10 cellular contexts compared by ENCODE assay signal in the genomic region with DNA sequence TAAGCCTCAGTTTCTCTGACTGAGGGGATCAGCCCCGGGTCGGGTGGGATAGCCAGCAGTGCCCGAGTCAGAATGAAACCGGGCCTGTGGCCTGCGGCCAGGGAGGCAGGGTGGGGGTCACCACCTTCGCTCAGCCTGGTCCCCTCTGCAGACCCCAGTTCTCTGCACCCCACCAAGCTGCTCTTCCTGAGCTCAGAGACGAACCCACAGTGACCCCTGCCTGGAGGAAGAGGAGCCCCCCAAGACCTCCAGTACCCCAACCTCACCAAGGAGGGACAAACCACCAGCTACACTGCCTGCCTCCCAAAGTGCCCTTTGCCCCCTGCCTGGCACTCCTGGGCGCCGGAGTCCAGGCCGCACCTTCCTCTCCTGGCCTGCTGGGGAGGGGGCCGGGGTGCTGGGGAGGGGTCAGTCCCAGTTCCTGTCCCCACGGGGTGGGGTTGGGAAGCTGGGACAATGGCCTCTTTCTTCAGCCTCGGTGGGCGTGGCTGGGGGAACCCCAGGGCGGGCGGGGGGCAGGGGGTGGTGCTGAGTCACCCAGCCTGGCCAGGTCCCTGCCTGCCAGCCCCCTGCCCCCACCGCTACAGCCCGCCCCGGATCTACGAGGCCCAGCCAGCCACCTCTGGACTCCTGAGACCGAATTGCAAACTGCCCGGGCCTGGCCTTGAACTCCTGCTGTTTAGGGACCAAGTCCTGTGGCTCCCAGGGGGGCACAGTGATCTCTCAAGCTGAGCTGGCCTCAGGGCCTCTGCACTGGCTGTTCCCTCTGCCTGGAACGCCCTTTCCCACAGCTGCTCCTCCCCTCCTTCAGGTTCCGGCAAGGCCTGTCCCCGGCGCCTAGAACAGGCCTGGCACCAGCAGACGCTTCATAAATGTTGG. TPM values are rescaled to one million over a fixed set of nuclear protein-coding genes. Genes with fewer than 3 reads are reported as not detected.
DNase-seq lines count a peak whose midpoint lies in the region; ATAC-seq and TF ChIP-seq lines count a peak whose summit lies in the region.
"Had no signal": no experiment of that assay in that cellular context is flagged by ENCODE, and none has a peak within 500 bp of the region (broad histone marks: within the 10 kb centered on the region; RNA-seq: fewer than 3 reads in every experiment).

No MANE protein-coding gene starts in this region.

- H3K27me3 ChIP-seq in ACC112 (ENCODE audit: insufficient read depth, low read length), result no peaks in the 10 kb centered on the region
- H3K27me3 ChIP-seq: ovary had no signal

- no peak overlapping the region for H2AFZ ChIP-seq in ACC112 (ENCODE audit: low read length, unreplicated experiment)

- no peak for TF ChIP-seq CTCF in epithelial cell of esophagus (IDR thresholded peaks at IDR 0.05; ENCODE audit: insufficient read depth, low read depth, low read length, missing control alignments)

- H3K27ac Mint-ChIP-seq in naive thymus-derived CD8-positive, alpha-beta T cell, result peak overlapping the region in 7 of 10 donors; percentile 43 to 91 (median 79)

- H3K4me1 ChIP-seq in ACC112 (ENCODE audit: control insufficient read depth, insufficient read depth, low read length, unreplicated experiment), result peaks cover 21% of the 10 kb centered on the region

- no peaks in the 10 kb centered on the region for H3K27me3 Mint-ChIP-seq in naive thymus-derived CD8-positive, alpha-beta T cell
- H3K27me3 Mint-ChIP-seq: CD4-positive, alpha-beta memory T cell had no signal

- H3K79me2 ChIP-seq in ACC112 (ENCODE audit: control insufficient read depth, insufficient read depth, low read length, unreplicated experiment), result peaks cover 81% of the 10 kb centered on the region

- peak overlapping the region in 6 of 10 donors; percentile 22 to 60 (median 42) for H3K4me3 Mint-ChIP-seq in naive thymus-derived CD8-positive, alpha-beta T cell

- H3K4me3 ChIP-seq in ACC112 (ENCODE audit: low read depth, low read length), result peak overlapping the region; percentile 40
- H3K4me3 ChIP-seq in epithelial cell of esophagus (ENCODE audit: low read length), result peak overlapping the region; percentile 20
- H3K4me3 ChIP-seq: ovary had no signal

- peak; percentile 55 for DNase-seq in NCI-H460 (ENCODE audit: extremely low read depth, low read depth)
- peak; percentile 80 for DNase-seq in epithelial cell of esophagus (ENCODE audit: low read depth)
- DNase-seq in naive thymus-derived CD8-positive, alpha-beta T cell, result no peak
- no peak for DNase-seq in activated CD4-positive, alpha-beta T cell treated with anti-CD3 and anti-CD28 coated beads, Interleukin-2, amount 50 U/mL, for 1 hour

- peaks cover 27 to 48% (median 41%) of the 10 kb centered on the region in 4 donors for H3K4me1 Mint-ChIP-seq in naive thymus-derived CD8-positive, alpha-beta T cell

- POLR2A ChIA-PET in naive thymus-derived CD8-positive, alpha-beta T cell (lab: Charles Lee), result interaction anchor here (0.5 to 1.2 kb wide), 2 partner anchors 10 to 64 kb away, joined by 3 to 4 read pairs; no protein-coding TSS in a partner anchor

- H3K9me3 Mint-ChIP-seq in naive thymus-derived CD8-positive, alpha-beta T cell, result no peaks in the 10 kb centered on the region

- H3K36me3 Mint-ChIP-seq in naive thymus-derived CD8-positive, alpha-beta T cell, result peaks cover 6 to 78% (median 19%) of the 10 kb centered on the region in 3 donors

- no peak for ATAC-seq in naive thymus-derived CD8-positive, alpha-beta T cell
- no peak for ATAC-seq in HG02852 (IDR thresholded peaks at IDR 0.05; ENCODE audit: unreplicated experiment)
- no peak for ATAC-seq in GM18519 (IDR thresholded peaks at IDR 0.05; ENCODE audit: low FRiP score, unreplicated experiment)
- no peak for ATAC-seq in GM21447 (IDR thresholded peaks at IDR 0.05; ENCODE audit: unreplicated experiment)

- H3K36me3 ChIP-seq in ACC112 (ENCODE audit: insufficient read depth, low read length), result peaks cover 7% of the 10 kb centered on the region; the same call in 1 of the 2 replicates
- H3K36me3 ChIP-seq: ovary had no signal

- H3K27ac ChIP-seq in ACC112 (ENCODE audit: low read depth, low read length), result peak overlapping the region; percentile 88
- H3K27ac ChIP-seq: ovary had no signal

RNA-seq across cellular contexts. Expression of gene ZBTB7A, which starts 14.3 kb away (rescaled TPM):
- 12.2 and 14.1 TPM in 2 replicates for total RNA-seq in NCI-H460 (2014; rRNA removed; shearing (Covaris generic))
- 16.2 and 25.2 TPM in 2 replicates for polyA plus RNA-seq in NCI-H460 (2014; cell fraction: nucleus; rRNA removed)
- 10 to 100 TPM; 59.9 TPM for total RNA-seq in naive thymus-derived CD8-positive, alpha-beta T cell
- polyA plus RNA-seq in naive thymus-derived CD8-positive, alpha-beta T cell, result 10 to 100 TPM; 31.3 to 52.2 (median 31.5) TPM

RNA-seq across cellular contexts. Expression of gene PIAS4, which starts 44.8 kb away (rescaled TPM):
- 14.2 and 29.8 TPM in 2 replicates for total RNA-seq in NCI-H460 (2014; rRNA removed; shearing (Covaris generic))
- polyA plus RNA-seq in NCI-H460 (2014; cell fraction: nucleus; rRNA removed), result 13.8 and 15.1 TPM in 2 replicates
- 10 to 100 TPM; 34.4 to 34.9 TPM for total RNA-seq in naive thymus-derived CD8-positive, alpha-beta T cell
- 1 to 10 TPM; 3.2 to 4.9 (median 4.5) TPM for polyA plus RNA-seq in naive thymus-derived CD8-positive, alpha-beta T cell

Comparison
In these comparisons a context has a peak if more than half of its experiments do, and no peak if none do; other contexts are left out.
1. DNase-seq: peak in NCI-H460 (single experiment) and epithelial cell of esophagus (single experiment); none in naive thymus-derived CD8-positive, alpha-beta T cell (0 of 10) and activated CD4-positive, alpha-beta T cell treated with anti-CD3 and anti-CD28 coated beads, Interleukin-2, amount 50 U/mL, for 1 hour (single experiment).